Comparison of ENCODE assay signal across 23 cellular contexts in genomic region chr10:28732091-28732490, GRCh38.
"Had no signal": no experiment of that assay in that cellular context is flagged by ENCODE, and none has a peak within 500 bp of the region (broad histone marks: within the 10 kb centered on the region; RNA-seq: fewer than 3 reads in every experiment).

No MANE protein-coding gene starts in this region.

- FAIRE-seq: HTR-8/SVneo, RCC 7860 had no signal

- H3K4me2 ChIP-seq: SK-N-SH had no signal

- H3K9ac ChIP-seq: SK-N-SH had no signal

- H3K36me3 ChIP-seq: MG63 had no signal

- H3K27me3 ChIP-seq: MG63 had no signal

- H3K27ac ChIP-seq: HL-60 had no signal

- DNase-seq: Karpas-422, KG1, MG63, NCI-H1092, NCI-H1105 treated with DMSO at 0.1 percent for 48 hours, NCI-H1417 treated with DMSO at 0.1 percent for 48 hours, NCI-H146, NCI-H1694 treated with DMSO at 0.1 percent for 48 hours, NCI-H1930, NCI-H2081, NCI-H2107, NCI-H2227 treated with DMSO at 0.1 percent for 48 hours, NCI-H446, NCI-H510A, NCI-H524 treated with DMSO at 0.1 percent for 48 hours, NCI-H69, NCI-H774, RPMI8226, SHP77, SK-N-SH had no signal

- H3K4me3 ChIP-seq: MG63 had no signal

- H3K9me3 ChIP-seq: SK-N-SH had no signal
